18 cellular contexts compared by ENCODE assay signal in genomic region chr2:21333694-21334093, GRCh38.
DNase-seq lines count a peak whose midpoint lies in the region; TF ChIP-seq lines count a peak whose summit lies in the region.
"Had no signal": no experiment of that assay in that cellular context is flagged by ENCODE, and none has a peak within 500 bp of the region (broad histone marks: within the 10 kb centered on the region; RNA-seq: fewer than 3 reads in every experiment).

No MANE protein-coding gene starts in this region.

- BruUV-seq in PC-9 (replicated peaks; lab: Mats Ljungman, UMichigan): no TSS peak

- H3K4ac ChIP-seq in mesenchymal stem cell (ENCODE audit: low read depth in 1 of 2, low read length in 2 of 2): no peak overlapping the region

- H3K4me3 ChIP-seq in mesenchymal stem cell (ENCODE audit: insufficient read depth in 1 of 2, low read depth in 1 of 2, low read length in 2 of 2) (no peak overlapping the region), PC-9 (no peak overlapping the region)
- H3K4me3 ChIP-seq: tibial nerve had no signal

- H3K18ac ChIP-seq in mesenchymal stem cell (ENCODE audit: low read depth in 1 of 2, low read length in 2 of 2): no peak overlapping the region

- no peak overlapping the region for H2BK5ac ChIP-seq in mesenchymal stem cell (ENCODE audit: low read depth, low read length, poor library complexity, severe bottlenecking)

- H4K20me1 ChIP-seq in PC-9 (ENCODE audit: insufficient read depth): no peaks in the 10 kb centered on the region

- H2BK15ac ChIP-seq in mesenchymal stem cell (ENCODE audit: low read depth, poor library complexity, severe bottlenecking): no peak overlapping the region

- H2AK5ac ChIP-seq in mesenchymal stem cell (ENCODE audit: low read length, severe bottlenecking): no peak overlapping the region

- no peak overlapping the region for H3K27ac ChIP-seq in mesenchymal stem cell (ENCODE audit: low read length, poor library complexity, severe bottlenecking)
- H3K27ac ChIP-seq in PC-9: no peak overlapping the region
- H3K27ac ChIP-seq: C4-2B, tibial nerve had no signal

- H3K23ac ChIP-seq in mesenchymal stem cell (ENCODE audit: low read length in 2 of 2): no peak overlapping the region

- H3K36me3 ChIP-seq in mesenchymal stem cell (ENCODE audit: control insufficient read depth in 1 of 2, insufficient read depth in 2 of 2, low read depth in 1 of 2, low read length in 2 of 2) (no peaks in the 10 kb centered on the region), PC-9 (ENCODE audit: low read depth) (no peaks in the 10 kb centered on the region)
- H3K36me3 ChIP-seq: tibial nerve had no signal

- DNase-seq in Caki2 (ENCODE audit: low read depth) (peak; percentile 14), HT1080 (ENCODE audit: low read depth) (peak; percentile 16), SW480 (ENCODE audit: low spot score) (peak; percentile 27), mesenchymal stem cell (peak; percentile 29), PC-9 (no peak), amniotic stem cell (lab: John Stamatoyannopoulos, UW) (no peak)
- no peak for DNase-seq in stimulated activated naive CD4-positive, alpha-beta T cell treated with Interleukin-2 at 50 U/mL for 16 hours (lab: John Stamatoyannopoulos, UW)
- DNase-seq: activated CD4-positive, alpha-beta T cell treated with anti-CD3 and anti-CD28 coated beads for 1 hour; activated naive CD4-positive, alpha-beta T cell; activated T-cell treated with anti-CD3 and anti-CD28 coated beads, Interleukin-2, amount 50 U/mL, for 24 hours; effector CD4-positive, alpha-beta T cell; NCI-H1436; nephron progenitor cell; posterior cingulate gyrus; Right ventricle myocardium superior; stimulated activated naive CD8-positive, alpha-beta T cell treated with anti-CD3 and anti-CD28 coated beads, Interleukin-15, amount 100 ng/mL, for 72 hours had no signal

- H3K4me1 ChIP-seq in mesenchymal stem cell (ENCODE audit: control insufficient read depth, insufficient read depth, low read depth, low read length) (no peaks in the 10 kb centered on the region), PC-9 (replicated peaks; ENCODE audit: insufficient read depth) (no peaks in the 10 kb centered on the region)

- CTCF ChIA-PET in PC-9 (lab: Charles Lee): no interaction called here

- H2AFZ ChIP-seq in mesenchymal stem cell (ENCODE audit: low read depth, low read length): no peak overlapping the region
- H2AFZ ChIP-seq in PC-9: no peak overlapping the region

- no peaks in the 10 kb centered on the region for H3F3A ChIP-seq in PC-9 (ENCODE audit: insufficient read depth, low read depth)

- H2BK12ac ChIP-seq in mesenchymal stem cell (ENCODE audit: low read length in 2 of 2): no peak overlapping the region

- H4K91ac ChIP-seq in mesenchymal stem cell (ENCODE audit: low read length): no peak overlapping the region

- H3K27me3 ChIP-seq in mesenchymal stem cell (ENCODE audit: control insufficient read depth in 1 of 2, insufficient read depth in 1 of 2, low read length in 2 of 2) (no peaks in the 10 kb centered on the region), PC-9 (ENCODE audit: insufficient read depth, low read depth) (0 out of 2 replicates have a peak, but pooled peaks cover 3% of the 10 kb centered on the region)
- H3K27me3 ChIP-seq: tibial nerve had no signal

- no peak overlapping the region for H3K9ac ChIP-seq in mesenchymal stem cell (ENCODE audit: low read length)

- POLR2A ChIA-PET in PC-9 (lab: Charles Lee; ENCODE audit: unreplicated experiment): no interaction called here

- no peak overlapping the region for H3K14ac ChIP-seq in mesenchymal stem cell (ENCODE audit: low read length in 2 of 2)

- H3K9me3 ChIP-seq in mesenchymal stem cell (ENCODE audit: control insufficient read depth, low read length) (no peaks in the 10 kb centered on the region), PC-9 (ENCODE audit: insufficient read depth, low read depth) (no peaks in the 10 kb centered on the region)

- 83% methylated on average over 2 of the region's 2 CpGs for WGBS in mesenchymal stem cell

- intact Hi-C loops in PC-9 (cut with micrococcal nuclease; ENCODE audit: unreplicated experiment): no loop called here

- H4K8ac ChIP-seq in mesenchymal stem cell (ENCODE audit: low read length): no peak overlapping the region

- H3K4me2 ChIP-seq in mesenchymal stem cell (ENCODE audit: low read length, poor library complexity, severe bottlenecking) (no peak overlapping the region), PC-9 (no peak overlapping the region)

- TF ChIP-seq CTCF in PC-9 (conservative IDR thresholded peaks at IDR 0.05): no peak

- H3K79me2 ChIP-seq in PC-9 (ENCODE audit: low read depth): no peaks in the 10 kb centered on the region

- H3K9me2 ChIP-seq in PC-9 (ENCODE audit: insufficient read depth): no peaks in the 10 kb centered on the region

- in situ Hi-C loops in Caki2 (cut with HindIII; ENCODE audit: low pct_unique_long_range_greater_than_20kb, low sequenced_read_pairs): no loop called here

- no peaks in the 10 kb centered on the region for H3K79me1 ChIP-seq in mesenchymal stem cell (replicated peaks; ENCODE audit: low read length, poor library complexity, severe bottlenecking)

- no peak overlapping the region for H2BK120ac ChIP-seq in mesenchymal stem cell (ENCODE audit: low read depth, low read length)

Comparison
In these comparisons a context has a peak if more than half of its experiments do, and no peak if none do; other contexts are left out.
1. DNase-seq: peak in Caki2 (single experiment), HT1080 (single experiment), SW480 (single experiment) and mesenchymal stem cell (single experiment); none in stimulated activated naive CD4-positive, alpha-beta T cell treated with Interleukin-2 at 50 U/mL for 16 hours (single experiment), PC-9 (0 of 2) and amniotic stem cell (single experiment).